ENCODE assay signal across 26 cellular contexts in the genomic region with DNA sequence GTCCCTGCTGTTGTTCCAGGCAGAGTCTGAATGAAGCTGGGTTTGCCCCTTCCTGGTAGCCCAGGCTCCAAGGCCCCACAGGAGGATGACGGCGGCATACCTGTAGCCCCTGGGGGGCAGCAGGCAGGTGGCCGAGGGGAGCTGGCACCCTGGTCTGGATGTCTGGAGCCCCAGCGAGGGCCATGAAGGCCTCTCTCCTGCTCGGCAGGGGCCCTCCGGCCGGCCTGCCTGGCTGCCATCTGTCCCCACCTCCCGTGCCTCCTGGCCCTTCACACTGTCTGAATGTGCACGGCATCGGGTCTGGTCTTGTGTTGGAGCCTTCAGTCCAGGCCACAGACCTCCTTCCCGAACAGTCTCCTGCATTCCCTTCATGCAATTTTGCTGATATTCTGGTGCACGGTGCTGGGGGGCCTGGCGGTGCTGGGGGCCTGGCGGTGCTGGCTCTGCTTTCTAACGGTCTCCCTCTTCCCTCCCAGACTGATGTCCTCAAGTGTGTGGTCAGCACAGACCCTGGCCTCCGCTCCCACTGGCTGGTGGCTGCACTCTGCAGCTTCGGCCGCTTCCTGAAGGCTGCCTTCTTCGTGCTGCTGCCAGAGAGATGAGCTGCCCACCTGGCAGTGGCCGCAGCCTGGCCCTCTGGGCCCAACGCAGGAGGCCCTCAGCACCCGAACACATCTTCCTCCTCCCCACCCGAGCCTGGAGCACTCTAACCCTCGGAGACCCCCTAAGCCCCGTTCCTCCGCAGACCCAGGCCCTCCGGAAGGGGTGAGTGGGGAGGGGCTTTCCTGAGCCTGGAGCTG. TPM values are rescaled to one million over a fixed set of nuclear protein-coding genes. Genes with fewer than 3 reads are reported as not detected.
A peak's percentile ranks its signal among the peaks of the same experiment; 100 is the strongest.
DNase-seq lines count a peak whose midpoint lies in the region; ATAC-seq lines count a peak whose summit lies in the region.
"Had no signal": no experiment of that assay in that cellular context is flagged by ENCODE, and none has a peak within 500 bp of the region (broad histone marks: within the 10 kb centered on the region; RNA-seq: fewer than 3 reads in every experiment).

No MANE protein-coding gene starts in this region.

- H3K4me1 Mint-ChIP-seq in activated T-helper 2 cell treated with anti-CD3 and anti-CD28 coated beads, Interferon-gamma antibody, Interleukin-2, Interleukin-4, amounts not matched to agents 10 μg/mL and 5 μg/mL and 100 μg/mL, durations not matched to agents 14 hours and 24 hours and 36 hours (ENCODE audit: low read depth) = no peaks in the 10 kb centered on the region
- H3K4me1 Mint-ChIP-seq: activated CD4-positive, alpha-beta T cell treated with anti-CD3 and anti-CD28 coated beads, Interleukin-2, amount 10 ng/mL, durations not matched to agents 24 days and 14 days; activated CD8-positive, alpha-beta memory T cell treated with anti-CD3 and anti-CD28 coated beads, Interleukin-2, amount 10 ng/mL, durations not matched to agents 7 days and 5 days; brain had no signal

- no peak overlapping the region for H3K4me3 ChIP-seq in mesodermal cell (ENCODE audit: extremely low read depth, insufficient read depth, low read length, poor library complexity, severe bottlenecking)
- H3K4me3 ChIP-seq: colonic mucosa, esophagus squamous epithelium, hepatocyte, PC-9, SJSA1, skin epidermis, transverse colon had no signal

- H3K27ac Mint-ChIP-seq in activated T-helper 2 cell treated with anti-CD3 and anti-CD28 coated beads, Interferon-gamma antibody, Interleukin-2, Interleukin-4, amounts not matched to agents 10 μg/mL and 5 μg/mL and 100 μg/mL, durations not matched to agents 14 hours and 24 hours and 36 hours = no peak overlapping the region
- H3K27ac Mint-ChIP-seq: activated CD4-positive, alpha-beta T cell treated with anti-CD3 and anti-CD28 coated beads, Interleukin-2, amount 10 ng/mL, durations not matched to agents 24 days and 14 days; activated CD8-positive, alpha-beta memory T cell treated with anti-CD3 and anti-CD28 coated beads, Interleukin-2, amount 10 ng/mL, durations not matched to agents 7 days and 5 days; brain had no signal

- intact Hi-C loops in Right ventricle myocardium inferior (cut with DNase I) = no loop called here
- intact Hi-C loops in cardiac septum (cut with DNase I) = no loop called here
- intact Hi-C loops in activated T-helper 2 cell treated with anti-CD3 and anti-CD28 coated beads, Interferon-gamma antibody, Interleukin-2, Interleukin-4, amounts not matched to agents 10 μg/mL and 5 μg/mL and 100 μg/mL, durations not matched to agents 14 hours and 24 hours and 36 hours (cut with micrococcal nuclease) = no loop called here

- H3K27ac ChIP-seq in mesodermal cell (ENCODE audit: low read depth, low read length, severe bottlenecking) = peak overlapping the region; percentile 29
- H3K27ac ChIP-seq: colonic mucosa, esophagus squamous epithelium, hepatocyte, HL-60, PC-9, SJSA1, skin epidermis, transverse colon had no signal

- WGBS in mesodermal cell (ENCODE audit: insufficient coverage in 2 of 2), 2 experiments = 95 to 96% methylated on average over 17 to 24 of the region's 27 CpGs

- ATAC-seq in Right ventricle myocardium inferior (peak; percentile 4), HG02759 (IDR thresholded peaks at IDR 0.05; ENCODE audit: unreplicated experiment) (no peak), HG02885 (IDR thresholded peaks at IDR 0.05; ENCODE audit: poor library complexity, unreplicated experiment) (no peak)

- H3K4me1 ChIP-seq in mesodermal cell (ENCODE audit: control insufficient read depth, insufficient read depth, low read length, poor library complexity, severe bottlenecking) = no peaks in the 10 kb centered on the region
- H3K4me1 ChIP-seq: BE2C, colonic mucosa, transverse colon had no signal

- H3K4me3 Mint-ChIP-seq in activated T-helper 2 cell treated with anti-CD3 and anti-CD28 coated beads, Interferon-gamma antibody, Interleukin-2, Interleukin-4, amounts not matched to agents 10 μg/mL and 5 μg/mL and 100 μg/mL, durations not matched to agents 14 hours and 24 hours and 36 hours (ENCODE audit: low read depth) = no peak overlapping the region
- H3K4me3 Mint-ChIP-seq: activated CD4-positive, alpha-beta T cell treated with anti-CD3 and anti-CD28 coated beads, Interleukin-2, amount 10 ng/mL, durations not matched to agents 24 days and 14 days; activated CD8-positive, alpha-beta memory T cell treated with anti-CD3 and anti-CD28 coated beads, Interleukin-2, amount 10 ng/mL, durations not matched to agents 7 days and 5 days; brain had no signal

- no peaks in the 10 kb centered on the region for H3K36me3 Mint-ChIP-seq in activated T-helper 2 cell treated with anti-CD3 and anti-CD28 coated beads, Interferon-gamma antibody, Interleukin-2, Interleukin-4, amounts not matched to agents 10 μg/mL and 5 μg/mL and 100 μg/mL, durations not matched to agents 14 hours and 24 hours and 36 hours (ENCODE audit: low read depth)
- H3K36me3 Mint-ChIP-seq: activated CD8-positive, alpha-beta memory T cell treated with anti-CD3 and anti-CD28 coated beads, Interleukin-2, amount 10 ng/mL, durations not matched to agents 7 days and 5 days had no signal

- H3K27me3 Mint-ChIP-seq in activated T-helper 2 cell treated with anti-CD3 and anti-CD28 coated beads, Interferon-gamma antibody, Interleukin-2, Interleukin-4, amounts not matched to agents 10 μg/mL and 5 μg/mL and 100 μg/mL, durations not matched to agents 14 hours and 24 hours and 36 hours (ENCODE audit: low read depth) = no peaks in the 10 kb centered on the region
- H3K27me3 Mint-ChIP-seq: activated CD4-positive, alpha-beta T cell treated with anti-CD3 and anti-CD28 coated beads, Interleukin-2, amount 10 ng/mL, durations not matched to agents 24 days and 14 days; activated CD8-positive, alpha-beta memory T cell treated with anti-CD3 and anti-CD28 coated beads, Interleukin-2, amount 10 ng/mL, durations not matched to agents 7 days and 5 days had no signal

- H3K9me3 ChIP-seq in mesodermal cell (ENCODE audit: control insufficient read depth, low read length) = no peaks in the 10 kb centered on the region
- H3K9me3 ChIP-seq: BE2C, colonic mucosa, esophagus squamous epithelium, transverse colon had no signal

- DNase-seq in Right ventricle myocardium inferior (ENCODE audit: missing footprints) (no peak), cardiac septum (ENCODE audit: low spot score) (no peak), ecto neural progenitor cell (ENCODE audit: low spot score) (peak; percentile 41), AG08396 (ENCODE audit: low spot score) (no peak)
- DNase-seq in activated T-helper 2 cell treated with anti-CD3 and anti-CD28 coated beads, Interferon-gamma antibody, Interleukin-2, Interleukin-4, amounts not matched to agents 10 μg/mL and 5 μg/mL and 100 μg/mL, durations not matched to agents 14 hours and 24 hours and 36 hours (ENCODE audit: low spot score) = no peak
- DNase-seq: activated CD4-positive, alpha-beta T cell treated with anti-CD3 and anti-CD28 coated beads, Interleukin-2, amount 10 ng/mL, durations not matched to agents 24 days and 14 days; activated CD8-positive, alpha-beta memory T cell treated with anti-CD3 and anti-CD28 coated beads, Interleukin-2, amount 10 ng/mL, durations not matched to agents 7 days and 5 days; BE2C; colonic mucosa; DMS79; esophagus squamous epithelium; NCI-H1048; NCI-H187; NCI-H2171 treated with DMSO at 0.1 percent for 48 hours; nucleus accumbens; PC-9; stimulated activated CD4-positive, alpha-beta T cell treated with anti-CD3 and anti-CD28 coated beads, Interleukin-1b, Interleukin-23, amount 100 ng/mL, for 48 hours; transverse colon had no signal

- H3K9me3 Mint-ChIP-seq in activated T-helper 2 cell treated with anti-CD3 and anti-CD28 coated beads, Interferon-gamma antibody, Interleukin-2, Interleukin-4, amounts not matched to agents 10 μg/mL and 5 μg/mL and 100 μg/mL, durations not matched to agents 14 hours and 24 hours and 36 hours = no peaks in the 10 kb centered on the region
- H3K9me3 Mint-ChIP-seq: activated CD4-positive, alpha-beta T cell treated with anti-CD3 and anti-CD28 coated beads, Interleukin-2, amount 10 ng/mL, durations not matched to agents 24 days and 14 days; brain had no signal

- H3K36me3 ChIP-seq in mesodermal cell (ENCODE audit: control insufficient read depth, insufficient read depth, low read length) = peaks cover 45% of the 10 kb centered on the region
- H3K36me3 ChIP-seq: BE2C, colonic mucosa, transverse colon had no signal

RNA-seq across cellular contexts. Expression of a gene that starts 13.5 kb away (rescaled TPM):
- total RNA-seq in Right ventricle myocardium inferior (4.5 TPM), cardiac septum (4.5 TPM)
- polyA plus RNA-seq in mesodermal cell (2013, experiment 1 of 2) = 33.0 TPM
- polyA plus RNA-seq in mesodermal cell (2013, experiment 2 of 2) = 28.9 TPM
- 0.16 and 0.27 TPM in 2 replicates for total RNA-seq in activated T-helper 2 cell treated with anti-CD3 and anti-CD28 coated beads, Interferon-gamma antibody, Interleukin-2, Interleukin-4, amounts not matched to agents 10 μg/mL and 5 μg/mL and 100 μg/mL, durations not matched to agents 14 hours and 24 hours and 36 hours
- total RNA-seq: activated CD8-positive, alpha-beta memory T cell treated with anti-CD3 and anti-CD28 coated beads, Interleukin-2, amount 10 ng/mL, durations not matched to agents 7 days and 5 days had no signal
